Comparison of ENCODE assay signal across 8 cellular contexts in genomic region chr16:29613307-29614057, GRCh38. TPM values are rescaled to one million over a fixed set of nuclear protein-coding genes. Genes with fewer than 3 reads are reported as not detected.
A peak's percentile ranks its signal among the peaks of the same experiment; 100 is the strongest.
DNase-seq lines count a peak whose midpoint lies in the region; ATAC-seq and TF ChIP-seq lines count a peak whose summit lies in the region.
"Not testable (repeated sequence)": the region's sequence is repeated elsewhere in the genome, so short reads cannot be mapped to it uniquely, and the experiment has no call there.

No MANE protein-coding gene starts in this region.

- not testable (repeated sequence) for H3K36me3 ChIP-seq in ES-I3 (ENCODE audit: insufficient read depth, low read length); cardiac muscle cell; osteoblast (ENCODE audit: insufficient read depth, low read length); subcutaneous abdominal adipose tissue (ENCODE audit: control insufficient read depth in 5 of 5, insufficient read depth in 5 of 5, low read length in 5 of 5)

- H3K4me1 Mint-ChIP-seq in T-helper 17 cell: peaks cover 17% of the 10 kb centered on the region
- peaks cover 21% of the 10 kb centered on the region for H3K4me1 Mint-ChIP-seq in activated naive CD8-positive, alpha-beta T cell treated with anti-CD3 and anti-CD28 coated beads, Interleukin-2, amount 50 U/mL, for 24 hours

- H2AFZ ChIP-seq in osteoblast (ENCODE audit: low read length): peak overlapping the region; percentile 68

- DNase-seq in NCI-H187 treated with DMSO at 0.1 percent for 48 hours (lab: John Stamatoyannopoulos, UW) (peak; percentile 1), T-helper 17 cell (peak; percentile 86 to 89 (median 88)), cardiac muscle cell (ENCODE audit: low read depth in 1 of 2, low spot score in 1 of 2) (peak; percentile 86 to 92), osteoblast (ENCODE audit: insufficient read length, low spot score, missing footprints) (peak; percentile 86)
- DNase-seq in activated naive CD8-positive, alpha-beta T cell treated with anti-CD3 and anti-CD28 coated beads, Interleukin-2, amount 50 U/mL, for 24 hours: peak; percentile 96

- H3K36me3 Mint-ChIP-seq in T-helper 17 cell (ENCODE audit: low read depth): not testable (repeated sequence)
- H3K36me3 Mint-ChIP-seq in activated naive CD8-positive, alpha-beta T cell treated with anti-CD3 and anti-CD28 coated beads, Interleukin-2, amount 50 U/mL, for 24 hours (ENCODE audit: low read depth): peaks cover 25% of the 10 kb centered on the region

- not testable (repeated sequence) for H3K9me3 Mint-ChIP-seq in activated naive CD8-positive, alpha-beta T cell treated with anti-CD3 and anti-CD28 coated beads, Interleukin-2, amount 50 U/mL, for 24 hours

- not testable (repeated sequence) for TF ChIP-seq CTCF in cardiac muscle cell (IDR thresholded peaks at IDR 0.05; ENCODE audit: low read depth, low read length); osteoblast (IDR thresholded peaks at IDR 0.05; ENCODE audit: extremely low read depth, low read depth, low read length)

- H3K9ac ChIP-seq in ES-I3 (ENCODE audit: low read depth, low read length): peak overlapping the region; percentile 63
- peak overlapping the region in 1 of 5 donors; percentile 35 for H3K9ac ChIP-seq in subcutaneous abdominal adipose tissue (ENCODE audit: low read length in 5 of 5)

- not testable (repeated sequence) for H3K9me3 ChIP-seq in ES-I3 (ENCODE audit: control insufficient read depth, insufficient read depth, low read length); T-helper 17 cell (ENCODE audit: control insufficient read depth, low read length, poor library complexity, severe bottlenecking); cardiac muscle cell (ENCODE audit: low read depth); osteoblast (ENCODE audit: low read depth, low read length); subcutaneous abdominal adipose tissue (ENCODE audit: control insufficient read depth in 5 of 5, low read length in 5 of 5)

- H4K20me1 ChIP-seq in osteoblast (ENCODE audit: insufficient read depth, low read length): not testable (repeated sequence)

- not testable (repeated sequence) for H3K27ac ChIP-seq in cardiac muscle cell; subcutaneous abdominal adipose tissue (ENCODE audit: low read depth, low read length)
- peak overlapping the region; percentile 93 for H3K27ac ChIP-seq in osteoblast (ENCODE audit: low read depth, low read length)

- H3K4me3 Mint-ChIP-seq in T-helper 17 cell: peak overlapping the region; percentile 93
- peak overlapping the region; percentile 93 for H3K4me3 Mint-ChIP-seq in activated naive CD8-positive, alpha-beta T cell treated with anti-CD3 and anti-CD28 coated beads, Interleukin-2, amount 50 U/mL, for 24 hours

- not testable (repeated sequence) for H3K79me2 ChIP-seq in osteoblast (ENCODE audit: insufficient read depth, low read length)

- peak overlapping the region; percentile 81 for H3K27ac Mint-ChIP-seq in T-helper 17 cell
- H3K27ac Mint-ChIP-seq in activated naive CD8-positive, alpha-beta T cell treated with anti-CD3 and anti-CD28 coated beads, Interleukin-2, amount 50 U/mL, for 24 hours: peak overlapping the region; percentile 99

- H3K27me3 Mint-ChIP-seq in T-helper 17 cell; activated naive CD8-positive, alpha-beta T cell treated with anti-CD3 and anti-CD28 coated beads, Interleukin-2, amount 50 U/mL, for 24 hours: not testable (repeated sequence)

- H3K4me2 ChIP-seq in osteoblast (ENCODE audit: insufficient read depth, low read length): peak overlapping the region; percentile 83

- H3K4me1 ChIP-seq in ES-I3 (ENCODE audit: insufficient read depth, low read length); cardiac muscle cell (ENCODE audit: low read depth); osteoblast (ENCODE audit: insufficient read depth, low read length): not testable (repeated sequence)
- H3K4me1 ChIP-seq in subcutaneous abdominal adipose tissue (ENCODE audit: control insufficient read depth in 5 of 5, insufficient read depth in 5 of 5, low read length in 5 of 5): peaks cover 0 to 14% (median 7%) of the 10 kb centered on the region in 5 donors

- ATAC-seq in HG02759 (IDR thresholded peaks at IDR 0.05; ENCODE audit: unreplicated experiment) (peak; percentile 59), T-helper 17 cell (peak; percentile 77)
- ATAC-seq in activated naive CD8-positive, alpha-beta T cell treated with anti-CD3 and anti-CD28 coated beads, Interleukin-2, amount 50 U/mL, for 24 hours: peak; percentile 44

- H3K4me3 ChIP-seq in cardiac muscle cell (peak overlapping the region; percentile 48), osteoblast (ENCODE audit: insufficient read depth, low read length) (peak overlapping the region; percentile 77), subcutaneous abdominal adipose tissue (ENCODE audit: low read depth in 1 of 5, low read length in 5 of 5) (peak overlapping the region in 4 of 5 donors; percentile 60 to 72 (median 63))

- not testable (repeated sequence) for H3K27me3 ChIP-seq in cardiac muscle cell; osteoblast (ENCODE audit: insufficient read depth, low read length); subcutaneous abdominal adipose tissue (ENCODE audit: control insufficient read depth in 5 of 5, insufficient read depth in 4 of 5, low read length in 5 of 5)

RNA-seq across cellular contexts. Expression of gene SPN, which starts 49.6 kb away (rescaled TPM):
- total RNA-seq in T-helper 17 cell (100 to 1,000 TPM; 122 to 147 TPM), cardiac muscle cell (0.60 and 1.5 TPM in 2 replicates), osteoblast (under 0.01 TPM in 1 of 2 replicates, not detected in the other)
- polyA plus RNA-seq in cardiac muscle cell: 0.85 and 1.1 TPM in 2 replicates

Comparison
In these comparisons a context has a peak if more than half of its experiments do, and no peak if none do; other contexts are left out.
1. DNase-seq: peak in every context shown above with its lines; median percentile 96 in activated naive CD8-positive, alpha-beta T cell treated with anti-CD3 and anti-CD28 coated beads, Interleukin-2, amount 50 U/mL, for 24 hours; 89 in cardiac muscle cell; 88 in T-helper 17 cell; 86 in osteoblast; 1 in NCI-H187 treated with DMSO at 0.1 percent for 48 hours.
2. RNA of gene SPN, which starts 49.6 kb away (total RNA-seq): 122 to 147 TPM in T-helper 17 cell; 0.60 to 1.5 TPM in cardiac muscle cell and under 0.01 TPM in osteoblast; every median in the first group is over 10 times any median in the second.
3. Peak in every context shown above with its lines, with median percentiles within 50 percentile points of each other: ATAC-seq and H3K4me3 ChIP-seq.